In genomic region chr12:6902448-6902847, GRCh38 we compare ENCODE assay signal across 27 cellular contexts.
"Had no signal": no experiment of that assay in that cellular context is flagged by ENCODE, and none has a peak within 500 bp of the region (broad histone marks: within the 10 kb centered on the region; RNA-seq: fewer than 3 reads in every experiment).

No MANE protein-coding gene starts in this region.

- H3K9ac ChIP-seq: parathyroid adenoma had no signal

- H3K4me3 ChIP-seq: body of pancreas, cardiac muscle cell, heart left ventricle, left lung, lower lobe of right lung, right atrium auricular region, testis, uterus had no signal

- H3K36me3 Mint-ChIP-seq: activated naive CD4-positive, alpha-beta T cell treated with anti-CD3 and anti-CD28 coated beads, Interleukin-2, amount 50 U/mL, for 24 hours; naive thymus-derived CD8-positive, alpha-beta T cell had no signal

- H3K9me3 ChIP-seq: body of pancreas, heart left ventricle, left lung, lower lobe of right lung, right atrium auricular region, testis, uterus had no signal

- H2AFZ ChIP-seq: parathyroid adenoma had no signal

- H3K27ac Mint-ChIP-seq: activated naive CD4-positive, alpha-beta T cell treated with anti-CD3 and anti-CD28 coated beads, Interleukin-2, amount 50 U/mL, for 24 hours; activated T-helper 1 cell treated with anti-CD3 and anti-CD28 coated beads, Interleukin-12 subunit alpha, Interleukin-12 subunit beta, Interleukin-2, Interleukin-4 antibody, amounts not matched to agents 30 ng/mL and 10 ng/mL and 1 ng/mL, durations not matched to agents 14 hours and 24 hours and 36 hours; type B pancreatic cell had no signal

- H3K4me3 Mint-ChIP-seq: activated naive CD4-positive, alpha-beta T cell treated with anti-CD3 and anti-CD28 coated beads, Interleukin-2, amount 50 U/mL, for 24 hours; activated T-helper 1 cell treated with anti-CD3 and anti-CD28 coated beads, Interleukin-12 subunit alpha, Interleukin-12 subunit beta, Interleukin-2, Interleukin-4 antibody, amounts not matched to agents 30 ng/mL and 10 ng/mL and 1 ng/mL, durations not matched to agents 14 hours and 24 hours and 36 hours; naive thymus-derived CD8-positive, alpha-beta T cell; neural crest cell; type B pancreatic cell had no signal

- DNase-seq: activated CD4-positive, alpha-beta T cell treated with anti-CD3 and anti-CD28 coated beads for 48 hours; activated CD4-positive, alpha-beta T cell treated with anti-CD3 and anti-CD28 coated beads, Interleukin-2, amount 50 U/mL, for 48 hours; activated CD8-positive, alpha-beta memory T cell treated with anti-CD3 and anti-CD28 coated beads, Interleukin-2, amount 50 U/mL, for 4 hours; activated gamma-delta T cell; activated T-cell treated with anti-CD3 and anti-CD28 coated beads, Interleukin-2, amount 50 U/mL, for 1 hour; body of pancreas; cortex of kidney; foreskin fibroblast; heart left ventricle; left lung; lower lobe of right lung; mesenchymal stem cell; naive thymus-derived CD8-positive, alpha-beta T cell; occipital lobe; stimulated activated CD4-positive, alpha-beta T cell treated with anti-CD3 and anti-CD28 coated beads, Interleukin-2, amount 100 ng/mL, for 48 hours; stimulated activated naive CD8-positive, alpha-beta T cell treated with anti-CD3 and anti-CD28 coated beads, Interleukin-15, Interleukin-2, amounts not matched to agents 100 U/mL and 50 U/mL, for 24 hours; testis; uterus had no signal

- H3K79me2 ChIP-seq: parathyroid adenoma had no signal

- H3K27me3 Mint-ChIP-seq: activated naive CD4-positive, alpha-beta T cell treated with anti-CD3 and anti-CD28 coated beads, Interleukin-2, amount 50 U/mL, for 24 hours; naive thymus-derived CD8-positive, alpha-beta T cell; type B pancreatic cell had no signal

- H3K27ac ChIP-seq: body of pancreas, cardiac muscle cell, heart left ventricle, left lung, lower lobe of right lung, parathyroid adenoma, right atrium auricular region, testis, uterus had no signal

- ATAC-seq: activated CD4-positive, CD25-positive, alpha-beta regulatory T cell treated with anti-CD3 and anti-CD28 coated beads, Interleukin-2, amount 50 U/mL, for 24 hours; body of pancreas; esophagus mucosa; heart left ventricle; left lung; lower lobe of right lung; naive thymus-derived CD8-positive, alpha-beta T cell; stimulated activated naive CD8-positive, alpha-beta T cell treated with anti-CD3 and anti-CD28 coated beads, Interleukin-15, Interleukin-2, amounts not matched to agents 100 U/mL and 50 U/mL, for 24 hours had no signal

- H3K36me3 ChIP-seq: cardiac muscle cell, left lung, right atrium auricular region, uterus had no signal

- H3K9me3 Mint-ChIP-seq: activated naive CD4-positive, alpha-beta T cell treated with anti-CD3 and anti-CD28 coated beads, Interleukin-2, amount 50 U/mL, for 24 hours; activated T-helper 1 cell treated with anti-CD3 and anti-CD28 coated beads, Interleukin-12 subunit alpha, Interleukin-12 subunit beta, Interleukin-2, Interleukin-4 antibody, amounts not matched to agents 30 ng/mL and 10 ng/mL and 1 ng/mL, durations not matched to agents 14 hours and 24 hours and 36 hours; naive thymus-derived CD8-positive, alpha-beta T cell; neural crest cell; type B pancreatic cell had no signal

- H3K27me3 ChIP-seq: body of pancreas, cardiac muscle cell, heart left ventricle, left lung, right atrium auricular region, testis, uterus had no signal
